ENCODE assay signal across 1 cellular context in genomic region chr22:50266994-50267393, GRCh38.
TF ChIP-seq lines count a peak whose summit lies in the region.

No MANE protein-coding gene starts in this region.

TF ChIP-seq in WTC11, 78 proteins besides CTCF, POLR2A, EP300 and RAD21 (continued from another document):
- no peak for TF ChIP-seq PRDM15 (CRISPR knock-in tag; IDR thresholded peaks at IDR 0.05)
- no peak for TF ChIP-seq FOXK1 (CRISPR knock-in tag; IDR thresholded peaks at IDR 0.05)
- no peak for TF ChIP-seq EMX1 (CRISPR knock-in tag; IDR thresholded peaks at IDR 0.05)
